ENCODE assay signal across 8 cellular contexts in the genomic region with DNA sequence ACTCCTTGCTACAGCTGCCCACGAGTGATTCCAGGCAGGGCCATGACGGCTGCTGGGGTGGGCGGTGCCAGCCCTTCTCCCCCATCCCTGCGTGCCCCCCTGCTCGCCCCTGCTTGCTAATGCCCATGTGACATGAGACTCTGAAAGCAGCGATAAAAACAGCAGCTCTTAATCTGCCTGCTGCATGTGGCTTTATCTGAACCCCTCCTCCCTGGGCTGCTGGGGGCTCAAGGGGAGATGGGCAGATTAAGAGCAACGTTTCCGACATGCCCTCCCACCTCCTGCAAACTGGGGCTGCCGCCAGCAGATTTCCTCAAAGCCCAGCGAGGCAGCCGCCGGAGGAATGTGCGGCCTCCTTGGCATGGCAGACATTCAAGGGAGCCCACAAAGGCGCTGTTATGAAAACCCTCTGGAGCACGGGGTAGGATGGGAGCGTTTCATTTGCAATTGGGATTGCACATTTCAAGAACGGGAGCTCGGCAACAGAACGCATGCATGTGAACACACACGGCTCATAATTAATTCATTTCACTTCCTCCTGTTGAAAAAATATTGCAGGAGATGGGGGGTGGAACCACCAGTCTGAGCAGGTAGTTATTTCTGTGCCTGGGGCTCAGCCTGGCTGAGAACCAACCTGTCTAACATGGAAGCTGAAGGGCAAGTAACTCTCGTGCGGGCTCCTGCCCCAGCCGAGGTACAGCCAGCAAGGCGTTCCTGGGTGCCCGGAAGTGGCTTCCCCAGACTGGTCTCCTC.
DNase-seq lines count a peak whose midpoint lies in the region; ATAC-seq lines count a peak whose summit lies in the region.

No MANE protein-coding gene starts in this region.

- ATAC-seq in HG02678 (IDR thresholded peaks at IDR 0.05; ENCODE audit: unreplicated experiment): peak; percentile 51
- no peak for ATAC-seq in HG03378 (IDR thresholded peaks at IDR 0.05; ENCODE audit: unreplicated experiment)
- ATAC-seq in GM19035 (IDR thresholded peaks at IDR 0.05; ENCODE audit: unreplicated experiment): no peak

- peak; percentile 6 for DNase-seq in ELR (ENCODE audit: low read depth)
- DNase-seq in UCSD-AML1 (lab: John Stamatoyannopoulos, UW; ENCODE audit: unreplicated experiment): peak; percentile 67
- peak; percentile 89 for DNase-seq in fibroblast of peridontal ligament (ENCODE audit: extremely low read depth)
- peak; percentile 40 for DNase-seq in non-pigmented ciliary epithelial cell (ENCODE audit: low read depth)
- no peak for DNase-seq in NCI-H1930 (lab: John Stamatoyannopoulos, UW)

Comparison
In these comparisons a context has a peak if more than half of its experiments do, and no peak if none do; other contexts are left out.
1. DNase-seq: peak in ELR (single experiment), UCSD-AML1 (single experiment), fibroblast of peridontal ligament (single experiment) and non-pigmented ciliary epithelial cell (single experiment); none in NCI-H1930 (0 of 2).